ENCODE assay signal across 10 cellular contexts in the genomic region with DNA sequence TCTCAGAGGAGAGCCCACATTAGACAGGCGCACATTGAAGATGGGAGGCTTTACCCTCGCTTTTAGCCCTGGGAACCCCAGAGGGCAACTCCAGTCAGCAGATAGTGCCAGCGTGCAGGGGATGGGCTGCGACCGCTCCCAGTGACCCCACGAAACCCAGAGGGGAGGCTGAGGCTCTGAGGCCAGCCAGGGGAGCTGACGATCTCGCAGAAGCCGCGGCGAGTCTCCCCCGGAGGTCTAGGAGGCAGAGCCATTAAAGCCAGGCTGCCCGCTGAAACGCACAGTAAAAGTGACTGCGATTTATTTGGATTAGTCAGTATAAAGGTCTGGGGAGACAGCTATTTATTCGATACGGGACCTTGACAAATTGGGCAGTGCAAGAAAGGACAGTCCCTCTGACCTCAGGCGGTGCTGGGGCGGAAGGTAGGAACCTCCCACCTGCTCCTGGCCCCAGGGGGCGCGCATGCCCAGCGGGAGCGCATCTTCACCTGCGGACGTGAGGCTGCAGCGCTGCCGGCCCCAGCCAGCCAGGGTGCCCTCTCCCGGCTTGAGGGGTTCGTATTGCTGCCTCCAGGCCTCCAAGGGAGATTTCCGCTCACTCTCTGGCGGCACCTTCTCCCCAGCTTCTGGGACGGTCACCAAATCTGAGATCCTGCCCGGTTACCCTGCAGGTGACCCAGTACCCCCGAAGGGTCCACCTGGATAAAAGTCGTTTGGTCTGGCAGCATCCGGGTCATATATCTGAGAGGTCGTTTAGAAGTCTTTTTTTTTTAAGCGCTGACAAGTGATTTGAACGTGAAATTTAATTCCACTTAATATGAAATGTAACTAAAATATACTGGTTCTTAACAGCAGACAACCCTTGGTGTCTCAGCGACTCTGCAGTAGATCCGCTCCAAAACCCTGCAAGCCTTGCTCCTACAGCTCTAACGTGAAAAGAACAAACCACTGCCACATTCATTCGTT. TPM values are rescaled to one million over a fixed set of nuclear protein-coding genes. Genes with fewer than 3 reads are reported as not detected.
DNase-seq lines count a peak whose midpoint lies in the region; ATAC-seq and TF ChIP-seq lines count a peak whose summit lies in the region.
"Had no signal": no experiment of that assay in that cellular context is flagged by ENCODE, and none has a peak within 500 bp of the region (broad histone marks: within the 10 kb centered on the region; RNA-seq: fewer than 3 reads in every experiment).

No MANE protein-coding gene starts in this region.

- H3K9me3 Mint-ChIP-seq in activated naive CD4-positive, alpha-beta T cell treated with anti-CD3 and anti-CD28 coated beads for 36 hours = peaks cover 3% of the 10 kb centered on the region

- no peak for TF ChIP-seq POLR2A in spleen (IDR thresholded peaks at IDR 0.05)

- DNase-seq in NCI-H524 (lab: John Stamatoyannopoulos, UW) = peak; percentile 32 to 79
- no peak for DNase-seq in NCI-H524 treated with DMSO at 0.1 percent for 48 hours (lab: John Stamatoyannopoulos, UW)
- DNase-seq in RWPE2 (ENCODE audit: low spot score) = peak; percentile 57
- peak; percentile 20 to 51 (median 46) for DNase-seq in right cardiac atrium
- peak; percentile 65 for DNase-seq in spleen
- DNase-seq in activated naive CD4-positive, alpha-beta T cell treated with anti-CD3 and anti-CD28 coated beads for 36 hours = no peak
- DNase-seq in epidermal melanocyte (ENCODE audit: insufficient read length, low spot score) = no peak
- no peak for DNase-seq in NCI-H510A treated with DMSO at 0.1 percent for 48 hours (lab: John Stamatoyannopoulos, UW)
- DNase-seq: left cardiac atrium had no signal

- peak overlapping the region; percentile 7 for H3K4me3 ChIP-seq in RWPE2 (ENCODE audit: severe bottlenecking)
- H3K4me3 ChIP-seq in right cardiac atrium (ENCODE audit: low read length) = peak overlapping the region; percentile 50
- H3K4me3 ChIP-seq in spleen = peak overlapping the region in 2 of 8 donors; percentile 15 to 45

- no peak overlapping the region for H3K27ac Mint-ChIP-seq in activated naive CD4-positive, alpha-beta T cell treated with anti-CD3 and anti-CD28 coated beads for 36 hours

- CTCF ChIA-PET in activated naive CD4-positive, alpha-beta T cell treated with anti-CD3 and anti-CD28 coated beads for 36 hours (lab: Charles Lee) = interaction anchor here (1.5 kb wide), 1 partner anchor 61 kb away, joined by 4 read pairs; no protein-coding TSS in a partner anchor

- H3K27me3 ChIP-seq in RWPE2 (ENCODE audit: insufficient read depth, poor library complexity, severe bottlenecking) (peaks cover 60% of the 10 kb centered on the region), right cardiac atrium (ENCODE audit: control insufficient read depth, insufficient read depth) (no peaks in the 10 kb centered on the region), spleen (replicated peaks in 1 of 7) (peaks cover 0 to 81% (median 35%) of the 10 kb centered on the region in 7 donors)

- no peaks in the 10 kb centered on the region for H3K36me3 ChIP-seq in RWPE2 (ENCODE audit: low read depth)
- H3K36me3 ChIP-seq in spleen = no peaks in the 10 kb centered on the region

- H3K4me3 Mint-ChIP-seq in activated naive CD4-positive, alpha-beta T cell treated with anti-CD3 and anti-CD28 coated beads for 36 hours = no peak overlapping the region

- ATAC-seq in RWPE2 (ENCODE audit: low read depth) = peak; percentile 75
- ATAC-seq in right cardiac atrium = peak; percentile 40 to 45

- WGBS in right cardiac atrium = 7% methylated on average over 43 of the region's 43 CpGs
- WGBS in spleen, 5 donors = 8 to 12% (median 11%) methylated on average over 39 to 43 of the region's 43 CpGs

- H3K36me3 Mint-ChIP-seq in activated naive CD4-positive, alpha-beta T cell treated with anti-CD3 and anti-CD28 coated beads for 36 hours (ENCODE audit: low read depth) = no peaks in the 10 kb centered on the region

- H3K4me1 ChIP-seq in RWPE2 (ENCODE audit: insufficient read depth, poor library complexity, severe bottlenecking) = no peaks in the 10 kb centered on the region
- no peaks in the 10 kb centered on the region for H3K4me1 ChIP-seq in right cardiac atrium (ENCODE audit: control insufficient read depth, insufficient read depth, low read length)
- peaks cover 0 to 11% (median 5%) of the 10 kb centered on the region in 6 donors for H3K4me1 ChIP-seq in spleen

- H3K9me3 ChIP-seq in RWPE2 (ENCODE audit: severe bottlenecking) (no peaks in the 10 kb centered on the region), right cardiac atrium (ENCODE audit: control insufficient read depth, low read length) (no peaks in the 10 kb centered on the region), spleen (peaks cover 0 to 13% (median 0%) of the 10 kb centered on the region in 8 donors)

- H3K4me1 Mint-ChIP-seq in activated naive CD4-positive, alpha-beta T cell treated with anti-CD3 and anti-CD28 coated beads for 36 hours (ENCODE audit: low read depth) = peaks cover 10% of the 10 kb centered on the region

- TF ChIP-seq CTCF in RWPE2 (IDR thresholded peaks at IDR 0.05; ENCODE audit: poor library complexity, severe bottlenecking) = peak; percentile 21
- no peak for TF ChIP-seq CTCF in spleen (IDR thresholded peaks at IDR 0.05 in 8 of 11, conservative IDR thresholded peaks at IDR 0.05 in 3 of 11)

- no peak overlapping the region for H3K27ac ChIP-seq in RWPE2 (ENCODE audit: poor library complexity, severe bottlenecking)
- peak overlapping the region; percentile 8 for H3K27ac ChIP-seq in right cardiac atrium (ENCODE audit: low read length)
- H3K27ac ChIP-seq in spleen = peak overlapping the region in 7 of 8 donors; percentile 22 to 66 (median 39)

- peaks cover 52% of the 10 kb centered on the region for H3K27me3 Mint-ChIP-seq in activated naive CD4-positive, alpha-beta T cell treated with anti-CD3 and anti-CD28 coated beads for 36 hours (ENCODE audit: low read depth)

- intact Hi-C loops in right cardiac atrium (cut with DNase I) = no loop called here
- intact Hi-C loops in spleen (cut with DNase I; ENCODE audit: low total_unique reads) = no loop called here
- intact Hi-C loops in activated naive CD4-positive, alpha-beta T cell treated with anti-CD3 and anti-CD28 coated beads for 36 hours (cut with micrococcal nuclease) = loop anchor here (2.0 kb wide), 1 partner anchor 36 kb away; no protein-coding TSS in a partner anchor

RNA-seq across cellular contexts. Expression of a gene that starts 34.0 kb away (rescaled TPM):
- 10 to 100 TPM in 3 of 4 donors, 1 to 10 TPM in 1; 10.0 to 25.4 (median 12.9) TPM for total RNA-seq in right cardiac atrium
- 7.9 TPM for polyA plus RNA-seq in right cardiac atrium
- total RNA-seq in spleen = 100 to 1,000 TPM in 1 of 7 donors, 10 to 100 TPM in 6; 25.2 to 109 (median 34.5) TPM
- polyA plus RNA-seq in spleen = 1 to 10 TPM; 3.6 to 6.5 (median 4.0) TPM
- not detected for total RNA-seq in activated naive CD4-positive, alpha-beta T cell treated with anti-CD3 and anti-CD28 coated beads for 36 hours
- total RNA-seq: T-helper 2 cell treated with Interferon-gamma antibody and Interleukin-4, amounts not matched to agents 100 ng/mL and 5 ng/mL, for 36 hours had no signal

Comparison
In these comparisons a context has a peak if more than half of its experiments do, and no peak if none do; other contexts are left out.
1. DNase-seq: peak in NCI-H524 (2 of 2), RWPE2 (single experiment), right cardiac atrium (3 of 3) and spleen (single experiment); none in NCI-H524 treated with DMSO at 0.1 percent for 48 hours (single experiment), activated naive CD4-positive, alpha-beta T cell treated with anti-CD3 and anti-CD28 coated beads for 36 hours (single experiment), epidermal melanocyte (single experiment) and NCI-H510A treated with DMSO at 0.1 percent for 48 hours (single experiment).
2. RNA of a gene that starts 34.0 kb away (total RNA-seq): 25.2 to 109 TPM in spleen and 10.0 to 25.4 TPM in right cardiac atrium; not detected in activated naive CD4-positive, alpha-beta T cell treated with anti-CD3 and anti-CD28 coated beads for 36 hours; every median in the first group is over 10 times any median in the second.